In genomic region chr10:88243847-88244730, GRCh38 we compare ENCODE assay signal across 13 cellular contexts.
DNase-seq lines count a peak whose midpoint lies in the region; ATAC-seq, FAIRE-seq and TF ChIP-seq lines count a peak whose summit lies in the region.
"Had no signal": no experiment of that assay in that cellular context is flagged by ENCODE, and none has a peak within 500 bp of the region (broad histone marks: within the 10 kb centered on the region; RNA-seq: fewer than 3 reads in every experiment).

No MANE protein-coding gene starts in this region.

- WGBS in pancreas, 2 donors = 15 to 16% methylated on average over 12 of the region's 12 CpGs

- CTCF ChIA-PET in Calu3 (lab: Charles Lee) = no interaction called here

- intact Hi-C loops in Calu3 (cut with micrococcal nuclease; ENCODE audit: unreplicated experiment) (loop anchor here (5.0 kb wide), 1 partner anchor 143 kb away; no protein-coding TSS in a partner anchor), pancreas (cut with DNase I) (no loop called here)

- peaks cover 10 to 43% (median 17%) of the 10 kb centered on the region in 3 donors for H3K4me1 ChIP-seq in pancreas
- H3K4me1 ChIP-seq: prostate gland had no signal

- no peaks in the 10 kb centered on the region for H3K9me3 ChIP-seq in pancreas
- H3K9me3 ChIP-seq: prostate gland had no signal

- no peaks in the 10 kb centered on the region for H3K36me3 Mint-ChIP-seq in Calu3 (ENCODE audit: insufficient read depth, unreplicated experiment)

- FAIRE-seq in pancreas (lab: Jason Lieb, UNC) = no peak
- FAIRE-seq: endometrium had no signal

- BruUV-seq in Calu3 (replicated peaks; lab: Mats Ljungman, UMichigan) = no TSS peak

- peak overlapping the region; percentile 67 to 80 (median 76) for H3K27ac ChIP-seq in pancreas
- H3K27ac ChIP-seq: C4-2B, prostate gland had no signal

- TF ChIP-seq CTCF in Calu3 (IDR thresholded peaks at IDR 0.05; ENCODE audit: unreplicated experiment) (no peak), pancreas (IDR thresholded peaks at IDR 0.05) (no peak)

- peak overlapping the region; percentile 39 for H3K4me3 Mint-ChIP-seq in Calu3 (ENCODE audit: low read depth, unreplicated experiment)
- H3K4me3 Mint-ChIP-seq: stimulated activated naive CD8-positive, alpha-beta T cell treated with anti-CD3 and anti-CD28 coated beads, Interleukin-15, amount 100 ng/mL, for 72 hours had no signal

- H3K27ac Mint-ChIP-seq in Calu3 (ENCODE audit: unreplicated experiment) = no peak overlapping the region
- H3K27ac Mint-ChIP-seq: stimulated activated naive CD8-positive, alpha-beta T cell treated with anti-CD3 and anti-CD28 coated beads, Interleukin-15, amount 100 ng/mL, for 72 hours had no signal

- DNase-seq in Calu3 = peak; percentile 6
- DNase-seq in SK-N-DZ (ENCODE audit: low spot score) = peak; percentile 79
- DNase-seq in foreskin melanocyte = peak; percentile 87
- DNase-seq in pancreas = peak; percentile 78 to 92 (median 86)
- DNase-seq in germinal center (ENCODE audit: low spot score) = no peak
- DNase-seq in SIG-M5 treated with dmso at 0.1 percent for 504 hours (lab: John Stamatoyannopoulos, UW; ENCODE audit: unreplicated experiment) = no peak
- DNase-seq: NCI-H524 treated with DMSO at 0.1 percent for 48 hours; stimulated activated naive CD8-positive, alpha-beta T cell treated with anti-CD3 and anti-CD28 coated beads, Interleukin-15, amount 100 ng/mL, for 72 hours had no signal

- ATAC-seq in pancreas (peak; percentile 93 to 95 (median 94)), HG02623 (IDR thresholded peaks at IDR 0.05; ENCODE audit: unreplicated experiment) (no peak), GM21576 (IDR thresholded peaks at IDR 0.05; ENCODE audit: unreplicated experiment) (no peak)
- ATAC-seq: stimulated activated naive CD8-positive, alpha-beta T cell treated with anti-CD3 and anti-CD28 coated beads, Interleukin-15, amount 100 ng/mL, for 72 hours had no signal

- H3K27me3 Mint-ChIP-seq in Calu3 (ENCODE audit: unreplicated experiment) = no peaks in the 10 kb centered on the region
- H3K27me3 Mint-ChIP-seq: stimulated activated naive CD8-positive, alpha-beta T cell treated with anti-CD3 and anti-CD28 coated beads, Interleukin-15, amount 100 ng/mL, for 72 hours had no signal

- peaks cover 9% of the 10 kb centered on the region for H3K4me1 Mint-ChIP-seq in Calu3 (ENCODE audit: low read depth, unreplicated experiment)

- no peaks in the 10 kb centered on the region for H3K9me3 Mint-ChIP-seq in Calu3 (ENCODE audit: low read depth, unreplicated experiment)
- H3K9me3 Mint-ChIP-seq: stimulated activated naive CD8-positive, alpha-beta T cell treated with anti-CD3 and anti-CD28 coated beads, Interleukin-15, amount 100 ng/mL, for 72 hours had no signal

- H3K27me3 ChIP-seq in pancreas = no peaks in the 10 kb centered on the region

- H3K36me3 ChIP-seq in pancreas = no peaks in the 10 kb centered on the region
- H3K36me3 ChIP-seq: prostate gland had no signal

- H3K4me3 ChIP-seq in pancreas = peak overlapping the region in 2 of 4 donors; percentile 13 to 28
- H3K4me3 ChIP-seq: prostate gland had no signal

Comparison
In these comparisons a context has a peak if more than half of its experiments do, and no peak if none do; other contexts are left out.
1. DNase-seq: peak in Calu3 (single experiment), SK-N-DZ (single experiment), foreskin melanocyte (single experiment) and pancreas (6 of 6); none in germinal center (single experiment) and SIG-M5 treated with dmso at 0.1 percent for 504 hours (single experiment).
2. ATAC-seq: peak in pancreas (4 of 4); none in HG02623 (single experiment) and GM21576 (single experiment).